Comparison of ENCODE assay signal across 26 cellular contexts in the genomic region with DNA sequence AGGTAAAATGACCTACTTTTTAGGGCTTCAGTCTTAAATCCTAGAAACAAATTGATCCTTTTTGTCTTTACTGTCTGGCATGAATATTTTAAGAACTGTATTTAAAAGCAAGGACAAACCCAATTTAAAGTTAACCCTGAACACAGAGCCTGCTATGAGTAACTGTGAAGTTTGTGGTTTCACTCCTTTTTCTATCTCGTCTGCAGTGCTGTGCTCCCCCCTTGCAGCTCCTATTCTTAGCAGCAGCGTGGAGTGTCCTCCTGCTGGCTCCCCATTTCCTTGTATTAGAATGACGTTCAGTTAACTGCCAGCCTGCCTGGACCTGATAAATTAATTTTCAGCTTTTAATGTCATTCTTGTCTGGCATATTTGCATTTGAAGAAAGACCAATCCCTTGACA. TPM values are rescaled to one million over a fixed set of nuclear protein-coding genes. Genes with fewer than 3 reads are reported as not detected.
"Had no signal": no experiment of that assay in that cellular context is flagged by ENCODE, and none has a peak within 500 bp of the region (broad histone marks: within the 10 kb centered on the region; RNA-seq: fewer than 3 reads in every experiment).

No MANE protein-coding gene starts in this region.

- ATAC-seq: activated CD8-positive, alpha-beta T cell treated with anti-CD3 and anti-CD28 coated beads, Interleukin-2, amount 10 ng/mL, durations not matched to agents 7 days and 5 days; effector memory CD8-positive, alpha-beta T cell; esophagus mucosa; stimulated activated naive B cell treated with anti-CD40 and anti-IgM and Interleukin-4, amounts not matched to agents 10 μg/mL and 1 μg/mL and 100 μg/mL, for 72 hours had no signal

- H3K9me3 ChIP-seq: adrenal gland, ascending aorta, sigmoid colon, testis, uterus had no signal

- H3K9me3 Mint-ChIP-seq: nephron progenitor cell had no signal

- H3K36me3 Mint-ChIP-seq: activated naive CD8-positive, alpha-beta T cell; stimulated activated naive B cell treated with anti-CD40 and anti-IgM and Interleukin-4, amounts not matched to agents 10 μg/mL and 1 μg/mL and 100 μg/mL, for 72 hours had no signal

- H3K4me1 ChIP-seq: adrenal gland, ascending aorta, sigmoid colon, testis, uterus had no signal

- H3K36me3 ChIP-seq: adrenal gland, ascending aorta, sigmoid colon, uterus, WERI-Rb-1 had no signal

- H3K4me2 ChIP-seq: hepatocyte had no signal

- H3K79me2 ChIP-seq: hepatocyte had no signal

- H3K27me3 Mint-ChIP-seq: activated naive CD8-positive, alpha-beta T cell; effector memory CD8-positive, alpha-beta T cell; stimulated activated naive B cell treated with anti-CD40 and anti-IgM and Interleukin-4, amounts not matched to agents 10 μg/mL and 1 μg/mL and 100 μg/mL, for 72 hours had no signal

- H3K27me3 ChIP-seq: adrenal gland, ascending aorta, hepatocyte, testis, uterus had no signal

- DNase-seq: activated CD4-positive, alpha-beta T cell treated with anti-CD3 and anti-CD28 coated beads for 1 hour; activated CD4-positive, alpha-beta T cell treated with anti-CD3 and anti-CD28 coated beads, Interleukin-2, amount 50 U/mL, for 1 hour; activated CD8-positive, alpha-beta T cell treated with anti-CD3 and anti-CD28 coated beads, Interleukin-2, amount 10 ng/mL, durations not matched to agents 7 days and 5 days; activated gamma-delta T cell treated with Interleukin-2 at 50 U/mL for 16 hours; adrenal gland; central memory CD4-positive, alpha-beta T cell; dermis blood vessel endothelial cell; effector memory CD8-positive, alpha-beta T cell; foreskin melanocyte; glutamatergic neuron; nephron progenitor cell; retina; sigmoid colon; stimulated activated CD4-positive, alpha-beta T cell treated with anti-CD3 and anti-CD28 coated beads, Interleukin-2, amount 100 ng/mL, for 48 hours; stimulated activated CD8-positive, alpha-beta memory T cell treated with anti-CD3 and anti-CD28 coated beads, Interleukin-4, amount 100 ng/mL, for 48 hours; stimulated activated naive B cell treated with anti-CD40 and anti-IgM and Interleukin-4, amounts not matched to agents 10 μg/mL and 1 μg/mL and 100 μg/mL, for 72 hours; testis; trophoblast cell; uterus; WERI-Rb-1 had no signal

- H3K4me3 Mint-ChIP-seq: activated CD8-positive, alpha-beta T cell treated with anti-CD3 and anti-CD28 coated beads, Interleukin-2, amount 10 ng/mL, durations not matched to agents 7 days and 5 days; activated naive CD8-positive, alpha-beta T cell; effector memory CD8-positive, alpha-beta T cell; nephron progenitor cell; stimulated activated naive B cell treated with anti-CD40 and anti-IgM and Interleukin-4, amounts not matched to agents 10 μg/mL and 1 μg/mL and 100 μg/mL, for 72 hours had no signal

- FAIRE-seq: endothelial cell of umbilical vein had no signal

- H3K27ac ChIP-seq: adrenal gland, ascending aorta, hepatocyte, sigmoid colon, testis, uterus, WERI-Rb-1 had no signal

- H3K27ac Mint-ChIP-seq: activated CD8-positive, alpha-beta T cell treated with anti-CD3 and anti-CD28 coated beads, Interleukin-2, amount 10 ng/mL, durations not matched to agents 7 days and 5 days; activated naive CD8-positive, alpha-beta T cell; effector memory CD8-positive, alpha-beta T cell; nephron progenitor cell; stimulated activated naive B cell treated with anti-CD40 and anti-IgM and Interleukin-4, amounts not matched to agents 10 μg/mL and 1 μg/mL and 100 μg/mL, for 72 hours had no signal

- H3K4me3 ChIP-seq: adrenal gland, ascending aorta, hepatocyte, sigmoid colon, testis, uterus had no signal

- H3K4me1 Mint-ChIP-seq: stimulated activated naive B cell treated with anti-CD40 and anti-IgM and Interleukin-4, amounts not matched to agents 10 μg/mL and 1 μg/mL and 100 μg/mL, for 72 hours had no signal

- H2AFZ ChIP-seq: hepatocyte had no signal

RNA-seq across cellular contexts. Expression of a gene that starts 40.0 kb away (rescaled TPM):
- total RNA-seq: activated CD8-positive, alpha-beta T cell treated with anti-CD3 and anti-CD28 coated beads, Interleukin-2, amount 10 ng/mL, durations not matched to agents 7 days and 5 days; ascending aorta; dermis blood vessel endothelial cell; endothelial cell of umbilical vein; T-helper 2 cell treated with Interferon-gamma antibody and Interleukin-4, amounts not matched to agents 100 ng/mL and 5 ng/mL, for 36 hours had no signal
- polyA plus RNA-seq: endothelial cell of umbilical vein had no signal
